ENCODE assay signal across 35 cellular contexts in the genomic region with DNA sequence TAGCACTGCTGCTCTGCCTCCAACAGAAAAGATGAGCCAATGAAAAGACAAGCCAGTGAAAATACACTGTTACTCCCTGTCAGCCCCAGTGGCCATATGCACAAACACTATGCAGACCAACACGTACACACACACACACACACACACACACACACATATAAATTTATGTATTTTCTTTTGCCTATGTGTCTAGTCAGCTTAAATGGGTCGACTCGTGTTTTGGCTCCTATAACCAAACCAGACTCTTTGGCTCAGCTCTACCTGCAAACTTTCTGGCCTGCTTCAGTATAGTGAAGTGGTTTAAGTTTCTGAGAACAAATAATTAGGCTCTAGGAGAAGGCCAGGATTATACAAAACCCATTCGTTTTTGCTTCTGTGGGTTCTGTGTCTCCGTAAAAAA. TPM values are rescaled to one million over a fixed set of nuclear protein-coding genes. Genes with fewer than 3 reads are reported as not detected.
"Had no signal": no experiment of that assay in that cellular context is flagged by ENCODE, and none has a peak within 500 bp of the region (broad histone marks: within the 10 kb centered on the region; RNA-seq: fewer than 3 reads in every experiment).

No MANE protein-coding gene starts in this region.

- H3K36me3 ChIP-seq: neural progenitor cell, ovary, spleen, suprapubic skin, tibial artery, transverse colon, upper lobe of right lung, uterus had no signal

- H3K27me3 ChIP-seq: neural progenitor cell, ovary, spleen, suprapubic skin, testis, tibial artery, transverse colon, upper lobe of right lung, uterus had no signal

- ATAC-seq: naive thymus-derived CD8-positive, alpha-beta T cell; natural killer cell treated with Interleukin-12 subunit alpha and Interleukin-12 subunit beta and Interleukin-15 and Interleukin-18, amount 100 ng/mL, for 72 hours; psoas muscle; right cardiac atrium; sciatic nerve; stimulated activated memory B cell treated with anti-CD40 and anti-IgM and Interleukin-4, amounts not matched to agents 10 μg/mL and 1 μg/mL and 100 μg/mL, for 72 hours; stimulated activated naive CD8-positive, alpha-beta T cell treated with anti-CD3 and anti-CD28 coated beads, Interleukin-15, amount 100 ng/mL, for 72 hours; stimulated activated naive CD8-positive, alpha-beta T cell treated with anti-CD3 and anti-CD28 coated beads, Interleukin-15, Interleukin-2, amounts not matched to agents 100 U/mL and 50 U/mL, for 24 hours; upper lobe of right lung had no signal

- H3K4me1 Mint-ChIP-seq: naive thymus-derived CD8-positive, alpha-beta T cell; neural progenitor cell; stimulated activated memory B cell treated with anti-CD40 and anti-IgM and Interleukin-4, amounts not matched to agents 10 μg/mL and 1 μg/mL and 100 μg/mL, for 72 hours; stimulated activated naive CD8-positive, alpha-beta T cell treated with anti-CD3 and anti-CD28 coated beads, Interleukin-15, amount 100 ng/mL, for 72 hours had no signal

- H3K9me3 Mint-ChIP-seq: natural killer cell treated with Interleukin-12 subunit alpha and Interleukin-12 subunit beta and Interleukin-15 and Interleukin-18, amount 100 ng/mL, for 72 hours; neural progenitor cell; stimulated activated naive CD8-positive, alpha-beta T cell treated with anti-CD3 and anti-CD28 coated beads, Interleukin-15, amount 100 ng/mL, for 72 hours had no signal

- H3K36me3 Mint-ChIP-seq: naive thymus-derived CD8-positive, alpha-beta T cell; natural killer cell treated with Interleukin-12 subunit alpha and Interleukin-12 subunit beta and Interleukin-15 and Interleukin-18, amount 100 ng/mL, for 72 hours; neural progenitor cell; stimulated activated memory B cell treated with anti-CD40 and anti-IgM and Interleukin-4, amounts not matched to agents 10 μg/mL and 1 μg/mL and 100 μg/mL, for 72 hours; type B pancreatic cell had no signal

- H3K4me3 ChIP-seq: neural progenitor cell, ovary, psoas muscle, skin epidermis, smooth muscle cell, spleen, suprapubic skin, testis, tibial artery, transverse colon, upper lobe of right lung, uterus had no signal

- H3K4me2 ChIP-seq: neural progenitor cell, smooth muscle cell had no signal

- H3K4me1 ChIP-seq: neural progenitor cell, parathyroid adenoma, psoas muscle, spleen, suprapubic skin, testis, tibial artery, transverse colon, upper lobe of right lung, uterus had no signal

- H3K27ac ChIP-seq: neural progenitor cell, ovary, parathyroid adenoma, psoas muscle, skin epidermis, spleen, suprapubic skin, testis, tibial artery, transverse colon, upper lobe of right lung, uterus had no signal

- H2AFZ ChIP-seq: neural progenitor cell, parathyroid adenoma had no signal

- H3K27ac Mint-ChIP-seq: naive thymus-derived CD8-positive, alpha-beta T cell; natural killer cell treated with Interleukin-12 subunit alpha and Interleukin-12 subunit beta and Interleukin-15 and Interleukin-18, amount 100 ng/mL, for 72 hours; neural progenitor cell; progenitor cell of endocrine pancreas; stimulated activated memory B cell treated with anti-CD40 and anti-IgM and Interleukin-4, amounts not matched to agents 10 μg/mL and 1 μg/mL and 100 μg/mL, for 72 hours; stimulated activated naive CD8-positive, alpha-beta T cell treated with anti-CD3 and anti-CD28 coated beads, Interleukin-15, amount 100 ng/mL, for 72 hours; type B pancreatic cell had no signal

- H3K4me3 Mint-ChIP-seq: naive thymus-derived CD8-positive, alpha-beta T cell; natural killer cell treated with Interleukin-12 subunit alpha and Interleukin-12 subunit beta and Interleukin-15 and Interleukin-18, amount 100 ng/mL, for 72 hours; neural progenitor cell; stimulated activated memory B cell treated with anti-CD40 and anti-IgM and Interleukin-4, amounts not matched to agents 10 μg/mL and 1 μg/mL and 100 μg/mL, for 72 hours; stimulated activated naive CD8-positive, alpha-beta T cell treated with anti-CD3 and anti-CD28 coated beads, Interleukin-15, amount 100 ng/mL, for 72 hours; type B pancreatic cell had no signal

- H3K9me3 ChIP-seq: ovary, psoas muscle, spleen, suprapubic skin, testis, tibial artery, transverse colon, upper lobe of right lung, uterus had no signal

- H3K27me3 Mint-ChIP-seq: progenitor cell of endocrine pancreas had no signal

- H3K9ac ChIP-seq: neural progenitor cell, parathyroid adenoma had no signal

- DNase-seq: naive thymus-derived CD8-positive, alpha-beta T cell; occipital lobe; ovary; posterior cingulate gyrus; psoas muscle; right cardiac atrium; spleen; stimulated activated CD4-positive, alpha-beta T cell treated with anti-CD3 and anti-CD28 coated beads, Interleukin-12 subunit alpha, Interleukin-12 subunit beta, amount 100 ng/mL, for 4 hours; stimulated activated CD4-positive, alpha-beta T cell treated with anti-CD3 and anti-CD28 coated beads, Interleukin-1b, Interleukin-23, amount 100 ng/mL, for 48 hours; stimulated activated CD4-positive, alpha-beta T cell treated with anti-CD3 and anti-CD28 coated beads, Interleukin-4, amount 100 ng/mL, for 1 hour; stimulated activated CD4-positive, alpha-beta T cell treated with anti-CD3 and anti-CD28 coated beads, Interleukin-4, amount 100 ng/mL, for 4 hours; stimulated activated CD8-positive, alpha-beta memory T cell treated with anti-CD3 and anti-CD28 coated beads, Interleukin-4, amount 100 ng/mL, for 48 hours; stimulated activated naive CD4-positive, alpha-beta T cell; stimulated activated naive CD8-positive, alpha-beta T cell treated with anti-CD3 and anti-CD28 coated beads, Interleukin-15, amount 100 ng/mL, for 72 hours; stimulated activated naive CD8-positive, alpha-beta T cell treated with anti-CD3 and anti-CD28 coated beads, Interleukin-15, Interleukin-2, amounts not matched to agents 100 U/mL and 50 U/mL, for 24 hours; substantia nigra; testis; tibial artery; transverse colon; upper lobe of right lung; uterus had no signal

RNA-seq across cellular contexts. Expression of a gene that starts 30.3 kb away (rescaled TPM):
- total RNA-seq: naive thymus-derived CD8-positive, alpha-beta T cell; natural killer cell treated with Interleukin-12 subunit alpha and Interleukin-12 subunit beta and Interleukin-15 and Interleukin-18, amount 100 ng/mL, for 72 hours; occipital lobe; osteoblast; ovary; progenitor cell of endocrine pancreas; psoas muscle; renal cortical epithelial cell; right cardiac atrium; sciatic nerve; smooth muscle cell; suprapubic skin; testis; transverse colon; upper lobe of right lung; urinary bladder; uterus had no signal
- polyA plus RNA-seq: naive thymus-derived CD8-positive, alpha-beta T cell; neural cell; ovary; psoas muscle; right cardiac atrium; smooth muscle cell; urinary bladder had no signal
